In the genomic region with DNA sequence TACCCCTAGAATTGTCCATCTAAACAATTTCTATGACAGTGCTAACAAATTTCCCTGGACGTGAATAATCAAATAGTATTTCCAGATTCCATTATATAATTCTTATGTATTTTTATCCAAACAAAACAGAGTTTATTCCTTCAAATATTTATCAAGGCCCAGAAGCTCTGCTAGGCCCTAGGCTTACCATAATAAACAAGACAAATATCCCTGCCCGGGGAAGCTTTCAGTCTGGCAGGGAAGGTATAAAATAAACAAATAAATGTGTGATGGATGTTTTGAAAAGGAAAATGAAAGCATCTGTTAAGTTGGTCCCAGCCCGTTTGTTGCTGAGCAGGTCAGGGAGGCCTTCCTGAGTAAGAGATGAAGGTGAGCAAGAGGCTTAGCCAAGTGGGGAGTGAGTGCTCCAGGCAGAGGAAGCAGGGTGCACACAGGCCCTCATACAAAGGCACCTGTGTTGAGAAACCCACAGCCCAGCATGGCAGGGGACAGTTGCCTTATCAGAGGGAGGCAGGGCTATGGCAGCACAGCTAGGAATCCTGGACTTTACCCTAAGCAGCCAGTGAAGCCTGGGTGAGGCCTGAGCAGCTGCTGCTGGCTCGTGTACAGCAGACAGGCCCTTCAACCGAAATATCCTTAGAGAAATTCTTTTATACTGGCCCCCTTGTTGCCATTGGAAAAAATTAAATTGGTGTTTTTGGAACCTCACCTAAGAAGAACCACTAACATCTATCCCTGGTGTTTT, we compare ENCODE assay signal across 1 cellular context.
TF ChIP-seq lines count a peak whose summit lies in the region.

No MANE protein-coding gene starts in this region.

TF ChIP-seq in HepG2, 621 proteins besides CTCF, POLR2A, EP300 and RAD21 (continued from another document):
- TF ChIP-seq KDM5A (IDR thresholded peaks at IDR 0.05; ENCODE audit: borderline replicate concordance, low read length), result no peak
- TF ChIP-seq, protein P1, sequence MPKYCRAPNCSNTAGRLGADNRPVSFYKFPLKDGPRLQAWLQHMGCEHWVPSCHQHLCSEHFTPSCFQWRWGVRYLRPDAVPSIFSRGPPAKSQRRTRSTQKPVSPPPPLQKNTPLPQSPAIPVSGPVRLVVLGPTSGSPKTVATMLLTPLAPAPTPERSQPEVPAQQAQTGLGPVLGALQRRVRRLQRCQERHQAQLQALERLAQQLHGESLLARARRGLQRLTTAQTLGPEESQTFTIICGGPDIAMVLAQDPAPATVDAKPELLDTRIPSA (CRISPR knock-in tag; IDR thresholded peaks at IDR 0.05; ENCODE audit: borderline replicate concordance), result no peak
- peak; percentile 64; the same call in 1 of the 2 replicates for TF ChIP-seq SRY (CRISPR knock-in tag; IDR thresholded peaks at IDR 0.05)
- TF ChIP-seq TBL1XR1 (IDR thresholded peaks at IDR 0.05; ENCODE audit: borderline replicate concordance, low read length, partially characterized antibody), result peak; percentile 56
- no peak for TF ChIP-seq SMAD9 (CRISPR knock-in tag; IDR thresholded peaks at IDR 0.05)
- peak; percentile 100 for TF ChIP-seq ZNF205 (CRISPR knock-in tag; IDR thresholded peaks at IDR 0.05)
- TF ChIP-seq PCBP2 (optimal IDR thresholded peaks at IDR 0.05; ENCODE audit: low read depth, low read length, poor library complexity, severe bottlenecking), result no peak
- peak; percentile 88 for TF ChIP-seq ZNF780A (CRISPR knock-in tag; IDR thresholded peaks at IDR 0.05)
- TF ChIP-seq SMAD1 (CRISPR knock-in tag; IDR thresholded peaks at IDR 0.05; ENCODE audit: borderline replicate concordance, low read depth), result no peak
TF ChIP-seq in HepG2: peak in this region for 256.
